ENCODE assay signal across 1 cellular context in genomic region chr6:169701953-169702639, GRCh38.
A peak's percentile ranks its signal among the peaks of the same experiment; 100 is the strongest.
TF ChIP-seq lines count a peak whose summit lies in the region.

Gene C6orf120, plus strand, starts transcription at chr6:169702126. Its CDS starts 334 bp downstream, at chr6:169702460.
Gene WDR27, minus strand, starts transcription at chr6:169702029. Its CDS starts 13,024 bp downstream, at chr6:169689005.

TF ChIP-seq in HepG2, 621 proteins besides CTCF, POLR2A, EP300 and RAD21 (continued from another document and continues in another):
- 0 out of 2 replicates have a peak, but pooled peaks have one; percentile 62 for TF ChIP-seq PBX3 (CRISPR knock-in tag; IDR thresholded peaks at IDR 0.05; ENCODE audit: borderline replicate concordance)
- TF ChIP-seq FOXA3 (CRISPR knock-in tag; IDR thresholded peaks at IDR 0.05): peak; percentile 70
- 0 out of 2 replicates have a peak, but pooled peaks have one; percentile 55 for TF ChIP-seq ZNF619 (CRISPR knock-in tag; IDR thresholded peaks at IDR 0.05)
- peak in 1 of 2 experiments; percentile 75; a peak in 2 of 4 replicates for TF ChIP-seq ATF4 (CRISPR knock-in tag; IDR thresholded peaks at IDR 0.05)
- TF ChIP-seq PPARG (CRISPR knock-in tag; conservative IDR thresholded peaks at IDR 0.05): peak; percentile 52
- TF ChIP-seq ZBTB34 (CRISPR knock-in tag; IDR thresholded peaks at IDR 0.05): peak; percentile 84; the same call in 1 of the 2 replicates
- 0 out of 2 replicates have a peak, but pooled peaks have one; percentile 7 for TF ChIP-seq ZNF75D (CRISPR knock-in tag; IDR thresholded peaks at IDR 0.05; ENCODE audit: borderline replicate concordance)
- peak; percentile 80 for TF ChIP-seq MNT (IDR thresholded peaks at IDR 0.05)
- TF ChIP-seq ZHX2 (IDR thresholded peaks at IDR 0.05; ENCODE audit: low read depth): peak; percentile 88
- no peak; the same call in 1 of the 2 replicates for TF ChIP-seq ZHX2 (CRISPR knock-in tag; IDR thresholded peaks at IDR 0.05; ENCODE audit: borderline replicate concordance)
- TF ChIP-seq TRIM22 (IDR thresholded peaks at IDR 0.05): no peak
- peak; percentile 70; the same call in 1 of the 2 replicates for TF ChIP-seq ZNF124 (CRISPR knock-in tag; IDR thresholded peaks at IDR 0.05)
- TF ChIP-seq ZNF691 (CRISPR knock-in tag; IDR thresholded peaks at IDR 0.05; ENCODE audit: borderline replicate concordance, low read depth): peak; percentile 90
- peak; percentile 39; the same call in 1 of the 2 replicates for TF ChIP-seq KLF15 (CRISPR knock-in tag; IDR thresholded peaks at IDR 0.05; ENCODE audit: borderline replicate concordance)
- TF ChIP-seq TBL1XR1 (IDR thresholded peaks at IDR 0.05; ENCODE audit: borderline replicate concordance, low read length, partially characterized antibody): peak; percentile 18
- peak; percentile 89 for TF ChIP-seq ZNF230 (CRISPR knock-in tag; IDR thresholded peaks at IDR 0.05)
- TF ChIP-seq KDM5A (IDR thresholded peaks at IDR 0.05; ENCODE audit: borderline replicate concordance, low read length): peak; percentile 88
- 0 out of 2 replicates have a peak, but pooled peaks have one; percentile 61 for TF ChIP-seq ZNF597 (CRISPR knock-in tag; IDR thresholded peaks at IDR 0.05)
- no peak for TF ChIP-seq ZNF101 (CRISPR knock-in tag; IDR thresholded peaks at IDR 0.05; ENCODE audit: borderline replicate concordance, low read depth)
- TF ChIP-seq TFE3 (CRISPR knock-in tag; IDR thresholded peaks at IDR 0.05): peak; percentile 49; the same call in 1 of the 2 replicates
- peak; percentile 77 for TF ChIP-seq ZNF530 (CRISPR knock-in tag; IDR thresholded peaks at IDR 0.05; ENCODE audit: low read depth)
- 0 out of 2 replicates have a peak, but pooled peaks have one; percentile 7 for TF ChIP-seq GFI1 (CRISPR knock-in tag; IDR thresholded peaks at IDR 0.05; ENCODE audit: borderline replicate concordance)
- no peak; the same call in 1 of the 2 replicates for TF ChIP-seq ZNF766 (CRISPR knock-in tag; IDR thresholded peaks at IDR 0.05; ENCODE audit: borderline replicate concordance)
- 0 out of 2 replicates have a peak, but pooled peaks have one; percentile 40 for TF ChIP-seq ZNF232 (CRISPR knock-in tag; IDR thresholded peaks at IDR 0.05; ENCODE audit: borderline replicate concordance)
- peak; percentile 89 for TF ChIP-seq ATF7-NPFF (CRISPR knock-in tag; IDR thresholded peaks at IDR 0.05; ENCODE audit: low read depth)
- no peak for TF ChIP-seq MTF2 (CRISPR knock-in tag; IDR thresholded peaks at IDR 0.05; ENCODE audit: borderline replicate concordance)
- TF ChIP-seq THAP8 (CRISPR knock-in tag; IDR thresholded peaks at IDR 0.05; ENCODE audit: borderline replicate concordance): peak; percentile 97
- peak; percentile 58 for TF ChIP-seq JUND (CRISPR knock-in tag; IDR thresholded peaks at IDR 0.05)
- TF ChIP-seq SAFB2 (CRISPR knock-in tag; IDR thresholded peaks at IDR 0.05; ENCODE audit: borderline replicate concordance, low read depth): peak; percentile 97; the same call in 1 of the 2 replicates
- 0 out of 2 replicates have a peak, but pooled peaks have one; percentile 32 for TF ChIP-seq FOXM1 (CRISPR knock-in tag; IDR thresholded peaks at IDR 0.05)
- peak; percentile 72; the same call in 1 of the 2 replicates for TF ChIP-seq TRAFD1 (CRISPR knock-in tag; IDR thresholded peaks at IDR 0.05; ENCODE audit: borderline replicate concordance)
- TF ChIP-seq TAF15 (IDR thresholded peaks at IDR 0.05; ENCODE audit: low read depth, low read length, poor library complexity, severe bottlenecking): peak; percentile 97
- TF ChIP-seq ZFP41 (CRISPR knock-in tag; IDR thresholded peaks at IDR 0.05; ENCODE audit: borderline replicate concordance): no peak
- peak; percentile 66; the same call in 1 of the 2 replicates for TF ChIP-seq ZBTB3 (CRISPR knock-in tag; IDR thresholded peaks at IDR 0.05; ENCODE audit: borderline replicate concordance, low read depth)
- peak; percentile 86; the same call in 1 of the 2 replicates for TF ChIP-seq ZNF556 (CRISPR knock-in tag; IDR thresholded peaks at IDR 0.05; ENCODE audit: borderline replicate concordance)
- peak; percentile 83 for TF ChIP-seq FOXK1 (CRISPR knock-in tag; IDR thresholded peaks at IDR 0.05; ENCODE audit: borderline replicate concordance, low read depth)
- TF ChIP-seq ZZZ3 (CRISPR knock-in tag; IDR thresholded peaks at IDR 0.05; ENCODE audit: borderline replicate concordance): peak; percentile 82; the same call in 1 of the 2 replicates
- TF ChIP-seq ZNF264 (CRISPR knock-in tag; IDR thresholded peaks at IDR 0.05): no peak
- peak; percentile 86 for TF ChIP-seq ZNF274 (CRISPR knock-in tag; IDR thresholded peaks at IDR 0.05)
